Comparison of ENCODE assay signal across 8 cellular contexts in the genomic region with DNA sequence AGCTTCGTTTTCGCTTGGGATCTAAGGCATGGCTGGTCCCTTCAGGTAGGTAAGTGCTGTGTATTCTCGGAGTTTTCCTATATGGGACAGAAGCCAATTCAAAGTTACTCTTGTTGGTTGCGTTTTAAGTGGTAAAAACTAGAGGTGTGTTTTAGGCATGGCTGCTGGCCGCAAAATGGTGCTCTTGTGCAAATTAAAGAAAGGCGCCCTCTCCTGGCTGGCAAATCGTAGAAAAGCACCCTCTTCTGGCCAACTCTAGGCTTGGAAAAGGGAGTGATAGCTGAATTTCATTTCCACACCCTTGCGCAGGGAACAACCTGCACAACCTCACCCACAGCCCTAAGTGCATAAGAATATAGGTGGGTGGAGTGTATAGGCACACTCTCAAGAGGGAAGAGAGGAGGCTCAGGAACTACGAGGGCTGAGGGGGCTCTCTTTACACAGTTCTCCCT. TPM values are rescaled to one million over a fixed set of nuclear protein-coding genes. Genes with fewer than 3 reads are reported as not detected.
DNase-seq lines count a peak whose midpoint lies in the region; ATAC-seq and TF ChIP-seq lines count a peak whose summit lies in the region.

No MANE protein-coding gene starts in this region.

- H3K27me3 Mint-ChIP-seq in activated CD4-positive, alpha-beta T cell treated with anti-CD3 and anti-CD28 coated beads for 36 hours: peaks cover 2% of the 10 kb centered on the region

- H3K4me3 ChIP-seq in adrenal gland: no peak overlapping the region
- H3K4me3 ChIP-seq in lung: no peak overlapping the region

- no peaks in the 10 kb centered on the region for H3K36me3 Mint-ChIP-seq in activated CD4-positive, alpha-beta T cell treated with anti-CD3 and anti-CD28 coated beads for 36 hours (ENCODE audit: low read depth)

- DNase-seq in activated CD4-positive, alpha-beta T cell treated with anti-CD3 and anti-CD28 coated beads for 36 hours: peak; percentile 61
- no peak for DNase-seq in activated CD4-positive, alpha-beta T cell treated with anti-CD3 and anti-CD28 coated beads for 1 hour
- DNase-seq in NCI-H1694 (lab: John Stamatoyannopoulos, UW) (peak; percentile 11), adrenal gland (peak; percentile 32 to 66 (median 50)), lung (ENCODE audit: low spot score) (no peak)

- H3K4me1 ChIP-seq in adrenal gland (replicated peaks in 1 of 2) (peaks cover 0 to 12% of the 10 kb centered on the region in 2 donors), lung (ENCODE audit: control insufficient read depth in 2 of 2, insufficient read depth in 2 of 2, low read length in 2 of 2) (peaks cover 0 to 2% of the 10 kb centered on the region in 2 donors)

- no peaks in the 10 kb centered on the region for H3K9me3 ChIP-seq in adrenal gland (replicated peaks in 1 of 3)
- no peaks in the 10 kb centered on the region for H3K9me3 ChIP-seq in lung (ENCODE audit: control insufficient read depth in 2 of 2, insufficient read depth in 1 of 2, low read length in 1 of 2)

- ATAC-seq in activated CD4-positive, alpha-beta T cell treated with anti-CD3 and anti-CD28 coated beads for 36 hours: no peak
- ATAC-seq in lung (ENCODE audit: insufficient read depth, low FRiP score): no peak
- ATAC-seq in GM21360 (IDR thresholded peaks at IDR 0.05; ENCODE audit: unreplicated experiment): no peak
- no peak for ATAC-seq in HG03342 (IDR thresholded peaks at IDR 0.05; ENCODE audit: unreplicated experiment)
- ATAC-seq in HG03108 (IDR thresholded peaks at IDR 0.05; ENCODE audit: unreplicated experiment): no peak

- CTCF ChIA-PET in activated CD4-positive, alpha-beta T cell treated with anti-CD3 and anti-CD28 coated beads for 36 hours (lab: Charles Lee): interaction anchor here (0.5 to 2.4 kb wide), 20 partner anchors 9 to 515 kb away, joined by 3 to 11 read pairs (median 3); no protein-coding TSS in a partner anchor

- no peak overlapping the region for H3K27ac Mint-ChIP-seq in activated CD4-positive, alpha-beta T cell treated with anti-CD3 and anti-CD28 coated beads for 36 hours

- WGBS in adrenal gland, 4 donors: 71 to 78% (median 77%) methylated on average over 9 of the region's 9 CpGs
- WGBS in lung, 2 donors: 75 to 80% methylated on average over 9 of the region's 9 CpGs

- H3K27me3 ChIP-seq in adrenal gland: no peaks in the 10 kb centered on the region
- no peaks in the 10 kb centered on the region for H3K27me3 ChIP-seq in lung (ENCODE audit: control insufficient read depth, insufficient read depth)

- H3K27ac ChIP-seq in adrenal gland: no peak overlapping the region
- H3K27ac ChIP-seq in lung (ENCODE audit: low read depth in 1 of 2, low read length in 1 of 2): no peak overlapping the region

- no peak overlapping the region for H3K4me3 Mint-ChIP-seq in activated CD4-positive, alpha-beta T cell treated with anti-CD3 and anti-CD28 coated beads for 36 hours

- TF ChIP-seq POLR2A in adrenal gland (IDR thresholded peaks at IDR 0.05): no peak

- POLR2A ChIA-PET in activated CD4-positive, alpha-beta T cell treated with anti-CD3 and anti-CD28 coated beads for 36 hours (lab: Charles Lee): no interaction called here

- no peaks in the 10 kb centered on the region for H3K36me3 ChIP-seq in adrenal gland (replicated peaks in 1 of 2)
- no peaks in the 10 kb centered on the region for H3K36me3 ChIP-seq in lung (ENCODE audit: control insufficient read depth in 2 of 2, insufficient read depth in 2 of 2, low read length in 2 of 2)

- intact Hi-C loops in activated CD4-positive, alpha-beta T cell treated with anti-CD3 and anti-CD28 coated beads for 36 hours (cut with DNase I, micrococcal nuclease): loop anchor here in 1 of 2 experiments (10.0 kb wide), 1 partner anchor 421 kb away; no protein-coding TSS in a partner anchor
- intact Hi-C loops in adrenal gland (cut with DNase I): no loop called here

- TF ChIP-seq CTCF in adrenal gland (IDR thresholded peaks at IDR 0.05): peak in 5 of 6 experiments; percentile 37 to 59 (median 48)
- peak; percentile 41 for TF ChIP-seq CTCF in lung (IDR thresholded peaks at IDR 0.05; ENCODE audit: control extremely low read depth, extremely low read depth)

- H3K4me1 Mint-ChIP-seq in activated CD4-positive, alpha-beta T cell treated with anti-CD3 and anti-CD28 coated beads for 36 hours: peaks cover 11% of the 10 kb centered on the region

- H3K9me3 Mint-ChIP-seq in activated CD4-positive, alpha-beta T cell treated with anti-CD3 and anti-CD28 coated beads for 36 hours (ENCODE audit: low read depth): no peaks in the 10 kb centered on the region

RNA-seq across cellular contexts. Expression of gene DRD3, which starts 23.5 kb away (rescaled TPM):
- not detected for total RNA-seq in activated CD4-positive, alpha-beta T cell treated with anti-CD3 and anti-CD28 coated beads for 36 hours
- total RNA-seq in adrenal gland (not detected), lung (not detected)
- polyA plus RNA-seq in adrenal gland (not detected), lung (not detected)

Comparison
In these comparisons a context has a peak if more than half of its experiments do, and no peak if none do; other contexts are left out.
1. DNase-seq: peak in activated CD4-positive, alpha-beta T cell treated with anti-CD3 and anti-CD28 coated beads for 36 hours (single experiment), NCI-H1694 (single experiment) and adrenal gland (7 of 7); none in activated CD4-positive, alpha-beta T cell treated with anti-CD3 and anti-CD28 coated beads for 1 hour (single experiment) and lung (single experiment).